Comparison of ENCODE assay signal across 8 cellular contexts in genomic region chr20:32108814-32109391, GRCh38. TPM values are rescaled to one million over a fixed set of nuclear protein-coding genes. Genes with fewer than 3 reads are reported as not detected.
A peak's percentile ranks its signal among the peaks of the same experiment; 100 is the strongest.
DNase-seq lines count a peak whose midpoint lies in the region; ATAC-seq lines count a peak whose summit lies in the region.

No MANE protein-coding gene starts in this region.

- peak overlapping the region; percentile 93 for H3K27ac Mint-ChIP-seq in dendritic cell treated with granulocyte-macrophage colony-stimulating factor and Interleukin-4, amounts not matched to agents 40 ng/mL and 50 ng/mL, for 4 days
- peak overlapping the region; percentile 99 to 100 for H3K27ac Mint-ChIP-seq in natural killer cell treated with Interleukin-12 subunit alpha and Interleukin-12 subunit beta and Interleukin-15 and Interleukin-18, amount 100 ng/mL, for 72 hours

- no peaks in the 10 kb centered on the region for H3K36me3 ChIP-seq in ACC112 (ENCODE audit: insufficient read depth, low read length)

- ATAC-seq in natural killer cell treated with Interleukin-12 subunit alpha and Interleukin-12 subunit beta and Interleukin-15 and Interleukin-18, amount 100 ng/mL, for 72 hours: no peak

- peaks cover 40% of the 10 kb centered on the region for H3K4me1 Mint-ChIP-seq in dendritic cell treated with granulocyte-macrophage colony-stimulating factor and Interleukin-4, amounts not matched to agents 40 ng/mL and 50 ng/mL, for 4 days (ENCODE audit: low read depth)
- peaks cover 32 to 35% of the 10 kb centered on the region in 2 donors for H3K4me1 Mint-ChIP-seq in natural killer cell treated with Interleukin-12 subunit alpha and Interleukin-12 subunit beta and Interleukin-15 and Interleukin-18, amount 100 ng/mL, for 72 hours (ENCODE audit: low read depth in 2 of 2)

- peak overlapping the region; percentile 97; the same call in 1 of the 2 replicates for H3K27ac ChIP-seq in ACC112 (ENCODE audit: low read depth, low read length)

- H3K36me3 Mint-ChIP-seq in dendritic cell treated with granulocyte-macrophage colony-stimulating factor and Interleukin-4, amounts not matched to agents 40 ng/mL and 50 ng/mL, for 4 days (ENCODE audit: low read depth): peaks cover 17% of the 10 kb centered on the region
- peaks cover 5% of the 10 kb centered on the region for H3K36me3 Mint-ChIP-seq in natural killer cell treated with Interleukin-12 subunit alpha and Interleukin-12 subunit beta and Interleukin-15 and Interleukin-18, amount 100 ng/mL, for 72 hours

- no peaks in the 10 kb centered on the region for H3K9me3 Mint-ChIP-seq in dendritic cell treated with granulocyte-macrophage colony-stimulating factor and Interleukin-4, amounts not matched to agents 40 ng/mL and 50 ng/mL, for 4 days
- H3K9me3 Mint-ChIP-seq in natural killer cell treated with Interleukin-12 subunit alpha and Interleukin-12 subunit beta and Interleukin-15 and Interleukin-18, amount 100 ng/mL, for 72 hours: no peaks in the 10 kb centered on the region

- intact Hi-C loops in dendritic cell treated with granulocyte-macrophage colony-stimulating factor and Interleukin-4, amounts not matched to agents 40 ng/mL and 50 ng/mL, for 4 days (cut with micrococcal nuclease): loop anchor here (1.0 to 10.0 kb wide), 2 partner anchors 98 to 546 kb away; partner anchors contain the start of genes PLAGL2 and POFUT1

- no peaks in the 10 kb centered on the region for H3K27me3 Mint-ChIP-seq in dendritic cell treated with granulocyte-macrophage colony-stimulating factor and Interleukin-4, amounts not matched to agents 40 ng/mL and 50 ng/mL, for 4 days
- H3K27me3 Mint-ChIP-seq in natural killer cell treated with Interleukin-12 subunit alpha and Interleukin-12 subunit beta and Interleukin-15 and Interleukin-18, amount 100 ng/mL, for 72 hours: peaks cover 6 to 11% of the 10 kb centered on the region in 2 donors

- no peak overlapping the region for H3K4me3 Mint-ChIP-seq in dendritic cell treated with granulocyte-macrophage colony-stimulating factor and Interleukin-4, amounts not matched to agents 40 ng/mL and 50 ng/mL, for 4 days
- peak overlapping the region; percentile 93 for H3K4me3 Mint-ChIP-seq in natural killer cell treated with Interleukin-12 subunit alpha and Interleukin-12 subunit beta and Interleukin-15 and Interleukin-18, amount 100 ng/mL, for 72 hours

- peak overlapping the region; percentile 60 for H2AFZ ChIP-seq in ACC112 (ENCODE audit: low read length, unreplicated experiment)

- peaks cover 40% of the 10 kb centered on the region for H3K79me2 ChIP-seq in ACC112 (ENCODE audit: control insufficient read depth, insufficient read depth, low read length, unreplicated experiment)

- H3K4me1 ChIP-seq in ACC112 (ENCODE audit: control insufficient read depth, insufficient read depth, low read length, unreplicated experiment): peaks cover 11% of the 10 kb centered on the region

- H3K4me3 ChIP-seq in ACC112 (ENCODE audit: low read depth, low read length): peak overlapping the region; percentile 91; the same call in 1 of the 2 replicates
- peak overlapping the region; percentile 97 for H3K4me3 ChIP-seq in Jurkat, Clone E6-1 (ENCODE audit: low read length)

- DNase-seq in Jurkat, Clone E6-1 (ENCODE audit: low read depth, low spot score): no peak
- DNase-seq in natural killer cell treated with Interleukin-12 subunit alpha and Interleukin-12 subunit beta and Interleukin-15 and Interleukin-18, amount 100 ng/mL, for 72 hours (ENCODE audit: low spot score): no peak
- DNase-seq in NCI-H187 treated with DMSO at 0.1 percent for 48 hours (lab: John Stamatoyannopoulos, UW) (no peak), NCI-H1048 (lab: John Stamatoyannopoulos, UW) (no peak), RPMI8226 (no peak)
- no peak for DNase-seq in effector CD4-positive, alpha-beta T cell

- H3K27me3 ChIP-seq in ACC112 (ENCODE audit: insufficient read depth, low read length): no peaks in the 10 kb centered on the region

RNA-seq across cellular contexts. Expression of gene TM9SF4, which starts 0.6 kb away (rescaled TPM):
- polyA plus RNA-seq in Jurkat, Clone E6-1 (2012; ENCODE audit: insufficient read depth, insufficient read length): 24.2 TPM
- 10 to 100 TPM; 57.9 to 58.1 TPM for total RNA-seq in natural killer cell treated with Interleukin-12 subunit alpha and Interleukin-12 subunit beta and Interleukin-15 and Interleukin-18, amount 100 ng/mL, for 72 hours

RNA-seq across cellular contexts. Expression of gene HCK, which starts 56.9 kb away (rescaled TPM):
- polyA plus RNA-seq in Jurkat, Clone E6-1 (2012; ENCODE audit: insufficient read depth, insufficient read length): 8.9 TPM
- total RNA-seq in natural killer cell treated with Interleukin-12 subunit alpha and Interleukin-12 subunit beta and Interleukin-15 and Interleukin-18, amount 100 ng/mL, for 72 hours: under 1 TPM in 1 of 2 donors, not detected in 1; 0.14 TPM
